In the genomic region with DNA sequence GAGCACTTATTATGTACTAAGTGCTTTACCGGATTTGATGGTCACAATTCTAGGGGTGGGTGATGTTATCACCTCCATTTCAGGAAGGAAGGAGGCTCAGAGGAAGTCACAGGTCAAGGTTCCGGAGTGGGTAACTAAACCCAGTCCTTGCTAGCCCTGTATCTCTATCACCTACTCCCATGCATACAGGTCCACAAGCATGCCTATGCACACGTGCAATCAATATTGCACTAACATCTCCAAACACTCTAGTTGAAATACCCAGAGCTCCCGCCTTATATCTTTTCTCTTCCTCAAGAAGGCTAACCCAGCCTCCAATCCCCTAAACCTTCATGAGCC, we compare ENCODE assay signal across 8 cellular contexts. TPM values are rescaled to one million over a fixed set of nuclear protein-coding genes. Genes with fewer than 3 reads are reported as not detected.
DNase-seq lines count a peak whose midpoint lies in the region; ATAC-seq and TF ChIP-seq lines count a peak whose summit lies in the region.

No MANE protein-coding gene starts in this region.

- H3K27me3 ChIP-seq in AG04450 (ENCODE audit: control insufficient read depth, insufficient read depth, low read length): no peaks in the 10 kb centered on the region
- H3K27me3 ChIP-seq in thymus (ENCODE audit: control insufficient read depth, insufficient read depth): no peaks in the 10 kb centered on the region

- no peaks in the 10 kb centered on the region for H3K36me3 ChIP-seq in thymus (ENCODE audit: control insufficient read depth, insufficient read depth)

- CTCF ChIA-PET in AG04450 (lab: Charles Lee): interaction anchor here (0.6 to 2.5 kb wide), 4 partner anchors 10 to 29 kb away, joined by 3 to 15 read pairs (median 6); no protein-coding TSS in a partner anchor

- intact Hi-C loops in left colon (cut with DNase I, micrococcal nuclease): no loop called here

- ATAC-seq in left colon (peak; percentile 4), HG02610 (IDR thresholded peaks at IDR 0.05; ENCODE audit: unreplicated experiment) (no peak)

- peak overlapping the region; percentile 87 for H3K4me3 Mint-ChIP-seq in activated naive CD8-positive, alpha-beta T cell treated with anti-CD3 and anti-CD28 coated beads for 36 hours

- H3K4me3 ChIP-seq in AG04450 (ENCODE audit: low read depth, low read length) (peak overlapping the region; percentile 60), HFF-Myc (replicated peaks; ENCODE audit: low read depth, low read length) (peak overlapping the region; percentile 51), thymus (ENCODE audit: low read length) (peak overlapping the region; percentile 72)

- no peaks in the 10 kb centered on the region for H3K9me3 Mint-ChIP-seq in activated naive CD8-positive, alpha-beta T cell treated with anti-CD3 and anti-CD28 coated beads for 36 hours

- WGBS in thymus: 7% methylated on average over 4 of the region's 4 CpGs

- peak overlapping the region; percentile 92 for H3K27ac Mint-ChIP-seq in activated naive CD8-positive, alpha-beta T cell treated with anti-CD3 and anti-CD28 coated beads for 36 hours

- peaks cover 9% of the 10 kb centered on the region for H3K36me3 Mint-ChIP-seq in activated naive CD8-positive, alpha-beta T cell treated with anti-CD3 and anti-CD28 coated beads for 36 hours

- H3K9me3 ChIP-seq in AG04450 (ENCODE audit: control insufficient read depth, insufficient read depth, low read length) (no peaks in the 10 kb centered on the region; the same call in 1 of the 2 replicates), thymus (ENCODE audit: control insufficient read depth) (no peaks in the 10 kb centered on the region)

- TF ChIP-seq CTCF in AG04450 (IDR thresholded peaks at IDR 0.05; ENCODE audit: low read depth, low read length) (no peak), HFF-Myc (IDR thresholded peaks at IDR 0.05; ENCODE audit: low read depth, low read length, missing control alignments) (no peak)

- peaks cover 30% of the 10 kb centered on the region for H3K4me1 Mint-ChIP-seq in activated naive CD8-positive, alpha-beta T cell treated with anti-CD3 and anti-CD28 coated beads for 36 hours

- H3K27ac ChIP-seq in AG04450 (ENCODE audit: low read depth, low read length): peak overlapping the region; percentile 52
- peak overlapping the region; percentile 72 for H3K27ac ChIP-seq in thymus (ENCODE audit: low read depth)

- DNase-seq in AG04450 (ENCODE audit: low read depth, low spot score): no peak
- DNase-seq in HFF-Myc (ENCODE audit: extremely low read depth, low read depth): no peak
- no peak for DNase-seq in activated naive CD8-positive, alpha-beta T cell treated with anti-CD3 and anti-CD28 coated beads for 36 hours
- no peak for DNase-seq in left colon
- DNase-seq in NCI-H2196 treated with DMSO at 0.1 percent for 48 hours (lab: John Stamatoyannopoulos, UW; ENCODE audit: unreplicated experiment): no peak
- no peak for DNase-seq in NCI-H2081 treated with DMSO at 0.1 percent for 48 hours (lab: John Stamatoyannopoulos, UW)

- H3K27me3 Mint-ChIP-seq in activated naive CD8-positive, alpha-beta T cell treated with anti-CD3 and anti-CD28 coated beads for 36 hours: no peaks in the 10 kb centered on the region

- peaks cover 17% of the 10 kb centered on the region for H3K4me1 ChIP-seq in thymus (ENCODE audit: control insufficient read depth, insufficient read depth, low read length)

- POLR2A ChIA-PET in AG04450 (lab: Yijun Ruan, JAX): interaction anchor here (1.6 kb wide), 1 partner anchor 11 kb away, joined by 3 read pairs; no protein-coding TSS in a partner anchor

RNA-seq across cellular contexts. Expression of gene FOSB, which starts 17.8 kb away (rescaled TPM):
- polyA plus RNA-seq in AG04450 (2011; rRNA removed) (1.3 and 1.7 TPM in 2 replicates), thymus (7.1 TPM)
- polyA minus RNA-seq in AG04450 (2011; rRNA and poly(A)+ RNA removed): 12.2 and 19.2 TPM in 2 replicates
- 10 to 100 TPM in 1 of 2 experiments, 1 to 10 TPM in 1; 9.7 to 10.5 TPM for total RNA-seq in activated naive CD8-positive, alpha-beta T cell treated with anti-CD3 and anti-CD28 coated beads for 36 hours
- total RNA-seq in left colon: 10 to 100 TPM in 1 of 2 donors, 1 to 10 TPM in 1; 4.4 to 46.0 TPM

RNA-seq across cellular contexts. Expression of gene ERCC1, which starts 26.3 kb away (rescaled TPM):
- 75.8 and 113 TPM in 2 replicates for polyA plus RNA-seq in AG04450 (2011; rRNA removed)
- 85.5 and 126 TPM in 2 replicates for polyA minus RNA-seq in AG04450 (2011; rRNA and poly(A)+ RNA removed)
- 10 to 100 TPM; 50.0 to 53.2 TPM for total RNA-seq in activated naive CD8-positive, alpha-beta T cell treated with anti-CD3 and anti-CD28 coated beads for 36 hours
- total RNA-seq in left colon: 10 to 100 TPM; 37.1 to 43.6 TPM
- 42.6 TPM for polyA plus RNA-seq in thymus

RNA-seq across cellular contexts. Expression of gene POLR1G, which starts 43.6 kb away (rescaled TPM):
- 3.0 and 3.2 TPM in 2 replicates for polyA plus RNA-seq in AG04450 (2011; rRNA removed)
- polyA minus RNA-seq in AG04450 (2011; rRNA and poly(A)+ RNA removed): 2.4 and 3.1 TPM in 2 replicates
- 10 to 100 TPM; 27.0 to 27.1 TPM for total RNA-seq in activated naive CD8-positive, alpha-beta T cell treated with anti-CD3 and anti-CD28 coated beads for 36 hours
- 1 to 10 TPM; 3.0 to 3.2 TPM for total RNA-seq in left colon
- polyA plus RNA-seq in thymus: 1.8 TPM

RNA-seq across cellular contexts. Expression of gene PPP1R13L, which starts 45.1 kb away (rescaled TPM):
- polyA plus RNA-seq in AG04450 (2011; rRNA removed) (2.4 and 5.1 TPM in 2 replicates), thymus (41.6 TPM)
- 2.5 and 4.3 TPM in 2 replicates for polyA minus RNA-seq in AG04450 (2011; rRNA and poly(A)+ RNA removed)
- total RNA-seq in activated naive CD8-positive, alpha-beta T cell treated with anti-CD3 and anti-CD28 coated beads for 36 hours: 1 to 10 TPM; 3.6 to 4.7 TPM
- total RNA-seq in left colon: 10 to 100 TPM; 34.1 to 35.0 TPM

RNA-seq across cellular contexts. Expression of gene RTN2, which starts 46.8 kb away (rescaled TPM):
- polyA plus RNA-seq in AG04450 (2011; rRNA removed) (13.6 and 15.5 TPM in 2 replicates), thymus (5.0 TPM)
- polyA minus RNA-seq in AG04450 (2011; rRNA and poly(A)+ RNA removed): 9.9 and 17.8 TPM in 2 replicates
- total RNA-seq in activated naive CD8-positive, alpha-beta T cell treated with anti-CD3 and anti-CD28 coated beads for 36 hours: 1 to 10 TPM; 1.3 to 1.8 TPM
- 1 to 10 TPM; 3.4 to 6.1 TPM for total RNA-seq in left colon

Comparison
In these comparisons a context has a peak if more than half of its experiments do, and no peak if none do; other contexts are left out.
1. RNA of gene POLR1G, which starts 43.6 kb away (total RNA-seq): 27.0 to 27.1 TPM in activated naive CD8-positive, alpha-beta T cell treated with anti-CD3 and anti-CD28 coated beads for 36 hours; 3.0 to 3.2 TPM in left colon; every median in the first group is over 4 times any median in the second.
2. Peak in every context shown above with its lines, with median percentiles within 50 percentile points of each other: H3K4me3 ChIP-seq.